In the genomic region with DNA sequence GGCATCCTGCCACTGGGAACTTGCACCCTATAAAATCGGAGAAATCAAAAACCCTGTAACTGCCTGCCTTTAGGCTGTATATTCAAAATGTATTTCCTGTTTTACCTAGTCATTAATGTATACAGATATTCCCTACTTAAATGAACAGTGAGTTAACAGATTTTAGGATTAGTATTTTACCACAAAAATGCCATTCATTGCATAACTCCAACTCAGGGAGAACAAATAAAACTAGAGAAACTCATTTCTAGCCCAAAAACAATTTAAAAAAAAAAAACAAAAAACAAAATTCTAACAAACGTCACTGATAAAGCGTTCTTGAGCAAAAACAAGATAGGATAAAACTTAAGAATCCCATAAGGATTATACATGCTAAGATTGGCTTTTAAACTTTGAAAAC, we compare ENCODE assay signal across 24 cellular contexts.
"Had no signal": no experiment of that assay in that cellular context is flagged by ENCODE, and none has a peak within 500 bp of the region (broad histone marks: within the 10 kb centered on the region; RNA-seq: fewer than 3 reads in every experiment).

No MANE protein-coding gene starts in this region.

- ATAC-seq: esophagus mucosa; gastrocnemius medialis; heart right ventricle; left lobe of liver; mucosa of descending colon; naive thymus-derived CD8-positive, alpha-beta T cell; psoas muscle; right lobe of liver; stimulated activated memory B cell treated with anti-CD40 and anti-IgM and Interleukin-4, amounts not matched to agents 10 μg/mL and 1 μg/mL and 100 μg/mL, for 72 hours had no signal

- H3K27me3 ChIP-seq: gastrocnemius medialis, heart right ventricle, neutrophil, right lobe of liver, spleen, tibial artery, upper lobe of left lung, uterus had no signal

- FAIRE-seq: endothelial cell of umbilical vein had no signal

- H3K27ac ChIP-seq: gastrocnemius medialis, heart right ventricle, neutrophil, psoas muscle, right lobe of liver, spleen, tibial artery, upper lobe of left lung, uterus had no signal

- DNase-seq: dermis blood vessel endothelial cell; endodermal cell; gastrocnemius medialis; heart right ventricle; hypothalamus; islet precursor cell; mammary epithelial cell; mucosa of descending colon; naive thymus-derived CD8-positive, alpha-beta T cell; psoas muscle; retina; right lobe of liver; spleen; stimulated activated CD4-positive, alpha-beta T cell treated with anti-CD3 and anti-CD28 coated beads, Interleukin-15, amount 100 ng/mL, for 24 hours; stimulated activated CD4-positive, alpha-beta T cell treated with anti-CD3 and anti-CD28 coated beads, Interleukin-1b, Interleukin-23, amount 100 ng/mL, for 48 hours; stimulated activated CD4-positive, alpha-beta T cell treated with anti-CD3 and anti-CD28 coated beads, Interleukin-4, amount 100 ng/mL, for 24 hours; tibial artery; upper lobe of left lung; uterus had no signal

- H3K9me3 ChIP-seq: gastrocnemius medialis, heart right ventricle, mucosa of descending colon, neutrophil, psoas muscle, right lobe of liver, spleen, tibial artery, upper lobe of left lung, uterus had no signal

- H3K36me3 ChIP-seq: uterus had no signal

- H3K4me3 ChIP-seq: gastrocnemius medialis, heart right ventricle, mucosa of descending colon, psoas muscle, right lobe of liver, spleen, tibial artery, upper lobe of left lung, uterus had no signal

- H3K4me1 ChIP-seq: right lobe of liver had no signal
